Comparison of ENCODE assay signal across 11 cellular contexts in genomic region chr13:46134961-46135522, GRCh38. TPM values are rescaled to one million over a fixed set of nuclear protein-coding genes. Genes with fewer than 3 reads are reported as not detected.
DNase-seq lines count a peak whose midpoint lies in the region; ATAC-seq, FAIRE-seq and TF ChIP-seq lines count a peak whose summit lies in the region.
"Had no signal": no experiment of that assay in that cellular context is flagged by ENCODE, and none has a peak within 500 bp of the region (broad histone marks: within the 10 kb centered on the region; RNA-seq: fewer than 3 reads in every experiment).

No MANE protein-coding gene starts in this region.

- no peak for ATAC-seq in HG03571 (IDR thresholded peaks at IDR 0.05; ENCODE audit: unreplicated experiment)

- H3K27me3 Mint-ChIP-seq in MCF 10A (ENCODE audit: insufficient read depth, unreplicated experiment): peaks cover 15% of the 10 kb centered on the region
- no peaks in the 10 kb centered on the region for H3K27me3 Mint-ChIP-seq in nephron (ENCODE audit: low read depth)

- TF ChIP-seq CTCF in MCF 10A (IDR thresholded peaks at IDR 0.05; ENCODE audit: unreplicated experiment) (no peak), nephron (IDR thresholded peaks at IDR 0.05; ENCODE audit: unreplicated experiment in 3 of 3) (no peak)

- BruUV-seq in MCF 10A (replicated peaks; lab: Mats Ljungman, UMichigan): no TSS peak

- POLR2A ChIA-PET in MCF 10A (lab: Yijun Ruan, JAX): interaction anchor here (0.7 kb wide), 1 partner anchor 253 kb away, joined by 3 read pairs; no protein-coding TSS in a partner anchor

- CTCF ChIA-PET in MCF 10A (lab: Yijun Ruan, JAX): interaction anchor here (2.5 kb wide), 1 partner anchor 8 kb away, joined by 13 read pairs; no protein-coding TSS in a partner anchor

- H3K4me3 Mint-ChIP-seq in MCF 10A (ENCODE audit: unreplicated experiment) (no peak overlapping the region), nephron (no peak overlapping the region)

- peak; percentile 23 for FAIRE-seq in GM19239 (lab: Jason Lieb, UNC)

- H3K9me3 Mint-ChIP-seq in MCF 10A (ENCODE audit: unreplicated experiment) (no peaks in the 10 kb centered on the region), nephron (no peaks in the 10 kb centered on the region)

- H3K27ac Mint-ChIP-seq in MCF 10A (ENCODE audit: low read depth, unreplicated experiment) (no peak overlapping the region), nephron (peak overlapping the region; percentile 4 to 87 (median 32))

- intact Hi-C loops in MCF 10A (cut with micrococcal nuclease): no loop called here

- DNase-seq in GM19239 (ENCODE audit: insufficient read length, low spot score): no peak
- DNase-seq in NCI-H2107 (lab: John Stamatoyannopoulos, UW): peak; percentile 45
- DNase-seq in MCF 10A (ENCODE audit: unreplicated experiment): peak; percentile 59
- no peak for DNase-seq in OCI-M2 (lab: John Stamatoyannopoulos, UW; ENCODE audit: unreplicated experiment)
- DNase-seq in SW 1271 (lab: John Stamatoyannopoulos, UW): no peak
- no peak for DNase-seq in KG1 (lab: John Stamatoyannopoulos, UW)
- DNase-seq: colonic mucosa, midbrain had no signal

- H3K36me3 Mint-ChIP-seq in MCF 10A (ENCODE audit: insufficient read depth, unreplicated experiment) (no peaks in the 10 kb centered on the region), nephron (ENCODE audit: low read depth) (no peaks in the 10 kb centered on the region)

- H3K4me1 Mint-ChIP-seq in MCF 10A (ENCODE audit: insufficient read depth, unreplicated experiment): no peaks in the 10 kb centered on the region
- peaks cover 10% of the 10 kb centered on the region for H3K4me1 Mint-ChIP-seq in nephron

RNA-seq across cellular contexts. Expression of gene CPB2, which starts 30.2 kb away (rescaled TPM):
- not detected in 2 replicates for total RNA-seq in MCF 10A (2022)
- total RNA-seq: T-helper 1 cell treated with Interleukin-12 subunit alpha and Interleukin-12 subunit beta and Interleukin-4 antibody, amounts not matched to agents 30 ng/mL and 1 ng/mL, for 36 hours had no signal

RNA-seq across cellular contexts. Expression of gene LCP1, which starts 46.9 kb away (rescaled TPM):
- total RNA-seq in MCF 10A (2022): 0.88 and 0.89 TPM in 2 replicates

Comparison
In these comparisons a context has a peak if more than half of its experiments do, and no peak if none do; other contexts are left out.
1. DNase-seq: peak in NCI-H2107 (single experiment) and MCF 10A (single experiment); none in GM19239 (single experiment), OCI-M2 (single experiment), SW 1271 (0 of 2) and KG1 (single experiment).